In genomic region chr14:49893309-49894213, GRCh38 we compare ENCODE assay signal across 1 cellular context.
TF ChIP-seq lines count a peak whose summit lies in the region.

No MANE protein-coding gene starts in this region.

TF ChIP-seq in HepG2, 621 proteins besides CTCF, POLR2A, EP300 and RAD21 (continued from another document and continues in another):
- TF ChIP-seq, protein P1, sequence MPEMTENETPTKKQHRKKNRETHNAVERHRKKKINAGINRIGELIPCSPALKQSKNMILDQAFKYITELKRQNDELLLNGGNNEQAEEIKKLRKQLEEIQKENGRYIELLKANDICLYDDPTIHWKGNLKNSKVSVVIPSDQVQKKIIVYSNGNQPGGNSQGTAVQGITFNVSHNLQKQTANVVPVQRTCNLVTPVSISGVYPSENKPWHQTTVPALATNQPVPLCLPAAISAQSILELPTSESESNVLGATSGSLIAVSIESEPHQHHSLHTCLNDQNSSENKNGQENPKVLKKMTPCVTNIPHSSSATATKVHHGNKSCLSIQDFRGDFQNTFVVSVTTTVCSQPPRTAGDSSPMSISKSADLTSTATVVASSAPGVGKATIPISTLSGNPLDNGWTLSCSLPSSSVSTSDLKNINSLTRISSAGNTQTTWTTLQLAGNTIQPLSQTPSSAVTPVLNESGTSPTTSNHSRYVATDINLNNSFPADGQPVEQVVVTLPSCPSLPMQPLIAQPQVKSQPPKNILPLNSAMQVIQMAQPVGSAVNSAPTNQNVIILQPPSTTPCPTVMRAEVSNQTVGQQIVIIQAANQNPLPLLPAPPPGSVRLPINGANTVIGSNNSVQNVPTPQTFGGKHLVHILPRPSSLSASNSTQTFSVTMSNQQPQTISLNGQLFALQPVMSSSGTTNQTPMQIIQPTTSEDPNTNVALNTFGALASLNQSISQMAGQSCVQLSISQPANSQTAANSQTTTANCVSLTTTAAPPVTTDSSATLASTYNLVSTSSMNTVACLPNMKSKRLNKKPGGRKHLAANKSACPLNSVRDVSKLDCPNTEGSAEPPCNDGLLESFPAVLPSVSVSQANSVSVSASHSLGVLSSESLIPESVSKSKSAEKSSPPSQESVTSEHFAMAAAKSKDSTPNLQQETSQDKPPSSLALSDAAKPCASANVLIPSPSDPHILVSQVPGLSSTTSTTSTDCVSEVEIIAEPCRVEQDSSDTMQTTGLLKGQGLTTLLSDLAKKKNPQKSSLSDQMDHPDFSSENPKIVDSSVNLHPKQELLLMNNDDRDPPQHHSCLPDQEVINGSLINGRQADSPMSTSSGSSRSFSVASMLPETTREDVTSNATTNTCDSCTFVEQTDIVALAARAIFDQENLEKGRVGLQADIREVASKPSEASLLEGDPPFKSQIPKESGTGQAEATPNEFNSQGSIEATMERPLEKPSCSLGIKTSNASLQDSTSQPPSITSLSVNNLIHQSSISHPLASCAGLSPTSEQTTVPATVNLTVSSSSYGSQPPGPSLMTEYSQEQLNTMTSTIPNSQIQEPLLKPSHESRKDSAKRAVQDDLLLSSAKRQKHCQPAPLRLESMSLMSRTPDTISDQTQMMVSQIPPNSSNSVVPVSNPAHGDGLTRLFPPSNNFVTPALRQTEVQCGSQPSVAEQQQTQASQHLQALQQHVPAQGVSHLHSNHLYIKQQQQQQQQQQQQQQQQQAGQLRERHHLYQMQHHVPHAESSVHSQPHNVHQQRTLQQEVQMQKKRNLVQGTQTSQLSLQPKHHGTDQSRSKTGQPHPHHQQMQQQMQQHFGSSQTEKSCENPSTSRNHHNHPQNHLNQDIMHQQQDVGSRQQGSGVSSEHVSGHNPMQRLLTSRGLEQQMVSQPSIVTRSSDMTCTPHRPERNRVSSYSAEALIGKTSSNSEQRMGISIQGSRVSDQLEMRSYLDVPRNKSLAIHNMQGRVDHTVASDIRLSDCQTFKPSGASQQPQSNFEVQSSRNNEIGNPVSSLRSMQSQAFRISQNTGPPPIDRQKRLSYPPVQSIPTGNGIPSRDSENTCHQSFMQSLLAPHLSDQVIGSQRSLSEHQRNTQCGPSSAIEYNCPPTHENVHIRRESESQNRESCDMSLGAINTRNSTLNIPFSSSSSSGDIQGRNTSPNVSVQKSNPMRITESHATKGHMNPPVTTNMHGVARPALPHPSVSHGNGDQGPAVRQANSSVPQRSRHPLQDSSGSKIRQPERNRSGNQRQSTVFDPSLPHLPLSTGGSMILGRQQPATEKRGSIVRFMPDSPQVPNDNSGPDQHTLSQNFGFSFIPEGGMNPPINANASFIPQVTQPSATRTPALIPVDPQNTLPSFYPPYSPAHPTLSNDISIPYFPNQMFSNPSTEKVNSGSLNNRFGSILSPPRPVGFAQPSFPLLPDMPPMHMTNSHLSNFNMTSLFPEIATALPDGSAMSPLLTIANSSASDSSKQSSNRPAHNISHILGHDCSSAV (CRISPR knock-in tag; IDR thresholded peaks at IDR 0.05; ENCODE audit: borderline replicate concordance): no peak
- TF ChIP-seq HOXA9 (CRISPR knock-in tag; IDR thresholded peaks at IDR 0.05; ENCODE audit: borderline replicate concordance) (no peak), SP140L (CRISPR knock-in tag; IDR thresholded peaks at IDR 0.05; ENCODE audit: borderline replicate concordance) (no peak), ELF1 (CRISPR knock-in tag; IDR thresholded peaks at IDR 0.05) (no peak), ZNF275 (CRISPR knock-in tag; IDR thresholded peaks at IDR 0.05; ENCODE audit: borderline replicate concordance) (no peak), ZNF609 (CRISPR knock-in tag; IDR thresholded peaks at IDR 0.05; ENCODE audit: borderline replicate concordance) (no peak), ATF2 (CRISPR knock-in tag; IDR thresholded peaks at IDR 0.05) (no peak), FLYWCH1 (CRISPR knock-in tag; IDR thresholded peaks at IDR 0.05) (no peak), ZNF839 (CRISPR knock-in tag; IDR thresholded peaks at IDR 0.05; ENCODE audit: borderline replicate concordance) (no peak), REXO4 (CRISPR knock-in tag; IDR thresholded peaks at IDR 0.05; ENCODE audit: borderline replicate concordance) (no peak), ZNF3 (CRISPR knock-in tag; IDR thresholded peaks at IDR 0.05) (no peak), STAT5B (CRISPR knock-in tag; IDR thresholded peaks at IDR 0.05) (no peak), ZNF546 (CRISPR knock-in tag; conservative IDR thresholded peaks at IDR 0.05) (0 out of 2 replicates have a peak, but pooled peaks have one; percentile 37), GATAD2A (CRISPR knock-in tag; IDR thresholded peaks at IDR 0.05) (no peak), ZNF282 (IDR thresholded peaks at IDR 0.05; ENCODE audit: partially characterized antibody) (no peak), ZNF235 (CRISPR knock-in tag; IDR thresholded peaks at IDR 0.05; ENCODE audit: borderline replicate concordance) (no peak), ZNF576 (CRISPR knock-in tag; IDR thresholded peaks at IDR 0.05) (no peak), ASH2L (IDR thresholded peaks at IDR 0.05; ENCODE audit: insufficient read length, low read depth, low read length) (peak; percentile 46), ZNF124 (CRISPR knock-in tag; IDR thresholded peaks at IDR 0.05) (no peak), ZNF749 (CRISPR knock-in tag; IDR thresholded peaks at IDR 0.05; ENCODE audit: borderline replicate concordance) (no peak), ZSCAN21 (CRISPR knock-in tag; IDR thresholded peaks at IDR 0.05; ENCODE audit: borderline replicate concordance) (no peak), FOSL1 (CRISPR knock-in tag; IDR thresholded peaks at IDR 0.05; ENCODE audit: borderline replicate concordance) (no peak), ZFP62 (CRISPR knock-in tag; IDR thresholded peaks at IDR 0.05) (no peak), ZNF136 (CRISPR knock-in tag; IDR thresholded peaks at IDR 0.05; ENCODE audit: low read depth) (no peak), SNAPC5 (CRISPR knock-in tag; IDR thresholded peaks at IDR 0.05; ENCODE audit: borderline replicate concordance) (no peak), DNMT3B (CRISPR knock-in tag; conservative IDR thresholded peaks at IDR 0.05) (no peak), TMF1 (CRISPR knock-in tag; IDR thresholded peaks at IDR 0.05; ENCODE audit: low read depth) (no peak), PBX3 (CRISPR knock-in tag; IDR thresholded peaks at IDR 0.05; ENCODE audit: borderline replicate concordance) (no peak), IKZF1 (IDR thresholded peaks at IDR 0.05) (no peak), ATF7 (IDR thresholded peaks at IDR 0.05) (no peak), ATF7 (CRISPR knock-in tag; IDR thresholded peaks at IDR 0.05) (no peak), TP53 (CRISPR knock-in tag; conservative IDR thresholded peaks at IDR 0.05) (no peak), GTF3A (CRISPR knock-in tag; conservative IDR thresholded peaks at IDR 0.05) (0 out of 2 replicates have a peak, but pooled peaks have one; percentile 53), ZNF180 (CRISPR knock-in tag; IDR thresholded peaks at IDR 0.05; ENCODE audit: borderline replicate concordance, low read depth) (no peak), ZNF276 (CRISPR knock-in tag; IDR thresholded peaks at IDR 0.05; ENCODE audit: low read depth) (no peak), ZNF501 (CRISPR knock-in tag; IDR thresholded peaks at IDR 0.05) (no peak)
- TF ChIP-seq, protein P2, sequence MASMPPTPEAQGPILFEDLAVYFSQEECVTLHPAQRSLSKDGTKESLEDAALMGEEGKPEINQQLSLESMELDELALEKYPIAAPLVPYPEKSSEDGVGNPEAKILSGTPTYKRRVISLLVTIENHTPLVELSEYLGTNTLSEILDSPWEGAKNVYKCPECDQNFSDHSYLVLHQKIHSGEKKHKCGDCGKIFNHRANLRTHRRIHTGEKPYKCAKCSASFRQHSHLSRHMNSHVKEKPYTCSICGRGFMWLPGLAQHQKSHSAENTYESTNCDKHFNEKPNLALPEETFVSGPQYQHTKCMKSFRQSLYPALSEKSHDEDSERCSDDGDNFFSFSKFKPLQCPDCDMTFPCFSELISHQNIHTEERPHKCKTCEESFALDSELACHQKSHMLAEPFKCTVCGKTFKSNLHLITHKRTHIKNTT (CRISPR knock-in tag; IDR thresholded peaks at IDR 0.05): no peak
- TF ChIP-seq, protein P3, sequence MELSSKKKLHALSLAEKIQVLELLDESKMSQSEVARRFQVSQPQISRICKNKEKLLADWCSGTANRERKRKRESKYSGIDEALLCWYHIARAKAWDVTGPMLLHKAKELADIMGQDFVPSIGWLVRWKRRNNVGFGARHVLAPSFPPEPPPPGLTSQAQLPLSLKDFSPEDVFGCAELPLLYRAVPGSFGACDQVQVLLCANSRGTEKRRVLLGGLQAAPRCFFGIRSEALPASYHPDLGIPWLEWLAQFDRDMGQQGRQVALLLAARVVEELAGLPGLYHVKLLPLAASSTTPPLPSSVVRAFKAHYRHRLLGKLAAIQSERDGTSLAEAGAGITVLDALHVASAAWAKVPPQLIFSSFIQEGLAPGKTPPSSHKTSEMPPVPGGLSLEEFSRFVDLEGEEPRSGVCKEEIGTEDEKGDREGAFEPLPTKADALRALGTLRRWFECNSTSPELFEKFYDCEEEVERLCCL (CRISPR knock-in tag; IDR thresholded peaks at IDR 0.05; ENCODE audit: borderline replicate concordance): no peak
